Comparison of ENCODE assay signal across 8 cellular contexts in the genomic region with DNA sequence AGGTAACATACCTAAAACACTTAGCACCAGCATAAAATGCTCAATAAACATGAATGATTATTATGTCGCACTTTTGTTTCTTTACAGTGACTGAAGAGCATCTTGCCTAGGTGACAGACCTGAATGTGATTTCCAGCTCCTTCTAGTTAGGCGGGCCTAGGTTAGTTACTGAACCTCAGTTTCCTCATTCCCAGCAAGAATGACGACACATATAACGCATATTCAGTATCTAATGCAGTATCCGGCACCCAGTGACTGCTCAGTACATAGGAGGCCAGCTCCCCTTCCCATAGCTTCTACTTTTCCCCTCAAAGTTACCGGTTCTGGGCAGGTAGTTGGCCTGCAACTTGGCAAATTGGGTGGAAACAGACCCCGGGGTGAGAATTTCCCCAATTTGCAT. TPM values are rescaled to one million over a fixed set of nuclear protein-coding genes. Genes with fewer than 3 reads are reported as not detected.
DNase-seq lines count a peak whose midpoint lies in the region; ATAC-seq, FAIRE-seq and TF ChIP-seq lines count a peak whose summit lies in the region.

No MANE protein-coding gene starts in this region.

- intact Hi-C loops in CD8-positive, alpha-beta T cell (cut with DNase I, micrococcal nuclease), result loop anchor here in 1 of 2 experiments (2.0 kb wide), 1 partner anchor 46 kb away; no protein-coding TSS in a partner anchor
- intact Hi-C loops in K562 (cut with micrococcal nuclease) (no loop called here), uterus (cut with DNase I; ENCODE audit: low total_unique reads) (no loop called here)

- TF ChIP-seq CTCF in CD8-positive, alpha-beta T cell (IDR thresholded peaks at IDR 0.05), result no peak
- no peak for TF ChIP-seq CTCF in K562 (IDR thresholded peaks at IDR 0.05 in 2 of 3, conservative IDR thresholded peaks at IDR 0.05 in 1 of 3; ENCODE audit: insufficient read depth in 2 of 3, low read depth in 1 of 3, low read length in 3 of 3)
- TF ChIP-seq CTCF in uterus (IDR thresholded peaks at IDR 0.05), result no peak

- TF ChIP-seq EP300 in K562 (IDR thresholded peaks at IDR 0.05; ENCODE audit: low read length), result no peak

- H3K4me3 Mint-ChIP-seq in CD8-positive, alpha-beta T cell, result peak overlapping the region; percentile 92
- peak overlapping the region; percentile 84 to 97 (median 92) for H3K4me3 Mint-ChIP-seq in naive B cell

- H3K4me3 ChIP-seq in CD8-positive, alpha-beta T cell (ENCODE audit: low read depth, low read length), result peak overlapping the region; percentile 75
- peak overlapping the region; percentile 87 for H3K4me3 ChIP-seq in K562
- H3K4me3 ChIP-seq in uterus, result no peak overlapping the region

- FAIRE-seq in K562 (lab: Jason Lieb, UNC), result peak; percentile 37

- no peak overlapping the region for H3K27ac ChIP-seq in CD8-positive, alpha-beta T cell (ENCODE audit: low read depth, low read length)
- H3K27ac ChIP-seq in KOPT-K1 (ENCODE audit: low read depth, low read length, poor library complexity, severe bottlenecking) (peak overlapping the region; percentile 62), K562 (ENCODE audit: extremely low read depth, low read depth, low read length) (peak overlapping the region; percentile 92), uterus (no peak overlapping the region)

- no peaks in the 10 kb centered on the region for H3K9me3 ChIP-seq in CD8-positive, alpha-beta T cell (ENCODE audit: low read length)
- H3K9me3 ChIP-seq in KOPT-K1 (ENCODE audit: insufficient read depth, low read length, poor library complexity, severe bottlenecking) (no peaks in the 10 kb centered on the region), K562 (replicated peaks; ENCODE audit: control insufficient read depth, insufficient read depth, low read depth, low read length) (no peaks in the 10 kb centered on the region), uterus (no peaks in the 10 kb centered on the region)

- no peaks in the 10 kb centered on the region for H3K36me3 ChIP-seq in CD8-positive, alpha-beta T cell (ENCODE audit: insufficient read depth, low read length)
- 0 out of 2 replicates have a peak, but pooled peaks cover 3% of the 10 kb centered on the region for H3K36me3 ChIP-seq in KOPT-K1 (ENCODE audit: insufficient read depth, low read length)
- H3K36me3 ChIP-seq in K562 (ENCODE audit: control insufficient read depth, insufficient read depth, low read length), result peaks cover 28% of the 10 kb centered on the region; the same call in 2 of the 3 replicates
- H3K36me3 ChIP-seq in uterus, result no peaks in the 10 kb centered on the region

- ATAC-seq in CD8-positive, alpha-beta T cell, result no peak
- ATAC-seq in K562 (peak; percentile 1), naive B cell (ENCODE audit: low read depth in 2 of 2) (no peak), GM21529 (IDR thresholded peaks at IDR 0.05; ENCODE audit: unreplicated experiment) (no peak), HG02642 (IDR thresholded peaks at IDR 0.05; ENCODE audit: poor library complexity, unreplicated experiment) (no peak)

- H3K4me2 ChIP-seq in K562 (ENCODE audit: insufficient read depth, low read length), result peak overlapping the region; percentile 93

- CTCF ChIA-PET in CD8-positive, alpha-beta T cell (lab: Charles Lee), result interaction anchor here (0.7 to 1.1 kb wide), 2 partner anchors 37 to 239 kb away, joined by 3 read pairs; no protein-coding TSS in a partner anchor
- CTCF ChIA-PET in K562 (lab: Yijun Ruan, JAX; ENCODE audit: low intra/inter-chr PET ratio), result no interaction called here

- no peaks in the 10 kb centered on the region for H3K27me3 ChIP-seq in CD8-positive, alpha-beta T cell (ENCODE audit: insufficient read depth, low read length)
- no peaks in the 10 kb centered on the region for H3K27me3 ChIP-seq in K562 (ENCODE audit: control insufficient read depth in 2 of 2, insufficient read depth in 2 of 2, low read length in 2 of 2)
- H3K27me3 ChIP-seq in uterus, result no peaks in the 10 kb centered on the region

- TF ChIP-seq POLR2A in K562 (conservative IDR thresholded peaks at IDR 0.05) (no peak), uterus (IDR thresholded peaks at IDR 0.05) (no peak)

- no peak for DNase-seq in CD8-positive, alpha-beta T cell
- DNase-seq in K562 (ENCODE audit: extremely low read depth in 1 of 4, low spot score in 3 of 4) (no peak), naive B cell (no peak), uterus (no peak), superior temporal gyrus (ENCODE audit: extremely low spot score) (no peak)

- peak overlapping the region; percentile 96 for H2AFZ ChIP-seq in K562 (ENCODE audit: low read depth, low read length)

- POLR2A ChIA-PET in CD8-positive, alpha-beta T cell (lab: Charles Lee), result no interaction called here
- POLR2A ChIA-PET in K562 (lab: Yijun Ruan, JAX), result interaction anchor here (0.8 to 5.9 kb wide), 7 partner anchors 11 to 225 kb away, joined by 3 to 49 read pairs (median 3); no protein-coding TSS in a partner anchor

- TSS peak; percentile 66 for BruUV-seq in K562 (replicated peaks; lab: Mats Ljungman, UMichigan)

- H3K9ac ChIP-seq in K562 (ENCODE audit: insufficient read depth in 1 of 2, low read depth in 2 of 2, low read length in 2 of 2), result peak overlapping the region; percentile 95 to 99

- peaks cover 8% of the 10 kb centered on the region for H3K36me3 Mint-ChIP-seq in CD8-positive, alpha-beta T cell
- no peaks in the 10 kb centered on the region for H3K36me3 Mint-ChIP-seq in naive B cell

- peaks cover 15% of the 10 kb centered on the region for H3K4me1 Mint-ChIP-seq in CD8-positive, alpha-beta T cell (ENCODE audit: low read depth)
- H3K4me1 Mint-ChIP-seq in naive B cell, result peaks cover 11 to 34% (median 26%) of the 10 kb centered on the region in 3 donors

- WGBS in K562 (ENCODE audit: insufficient coverage, low coverage, missing lambda C conversion rate), result 1% methylated on average over 7 of the region's 7 CpGs

- H4K20me1 ChIP-seq in K562 (replicated peaks; ENCODE audit: control insufficient read depth, insufficient read depth, low read length), result peaks cover 6% of the 10 kb centered on the region

- H3K27me3 Mint-ChIP-seq in CD8-positive, alpha-beta T cell (ENCODE audit: low read depth), result no peaks in the 10 kb centered on the region
- no peaks in the 10 kb centered on the region for H3K27me3 Mint-ChIP-seq in naive B cell

- H3K9me1 ChIP-seq in K562 (ENCODE audit: control insufficient read depth, insufficient read depth, low read length), result no peaks in the 10 kb centered on the region

- H3K27ac Mint-ChIP-seq in CD8-positive, alpha-beta T cell, result no peak overlapping the region
- H3K27ac Mint-ChIP-seq in naive B cell, result peak overlapping the region in 2 of 6 donors; percentile 54 to 79

- no peaks in the 10 kb centered on the region for H3K9me3 Mint-ChIP-seq in CD8-positive, alpha-beta T cell
- no peaks in the 10 kb centered on the region for H3K9me3 Mint-ChIP-seq in naive B cell

- in situ Hi-C loops in K562 (cut with MboI), result no loop called here

- peaks cover 73% of the 10 kb centered on the region for H3K79me2 ChIP-seq in K562 (ENCODE audit: control insufficient read depth, insufficient read depth, low read length)

- peaks cover 16% of the 10 kb centered on the region for H3K4me1 ChIP-seq in CD8-positive, alpha-beta T cell (ENCODE audit: insufficient read depth, low read length)
- H3K4me1 ChIP-seq in K562 (replicated peaks in 1 of 2; ENCODE audit: control insufficient read depth in 2 of 2, insufficient read depth in 2 of 2, low read length in 2 of 2), result peaks cover 49 to 57% of the 10 kb centered on the region in 2 experiments
- no peaks in the 10 kb centered on the region for H3K4me1 ChIP-seq in uterus

- no peak for TF ChIP-seq RAD21 in K562 (CRISPR knock-in tag; conservative IDR thresholded peaks at IDR 0.05 in 1 of 2, IDR thresholded peaks at IDR 0.05 in 1 of 2)

RNA-seq across cellular contexts. Expression of a gene that starts 0.8 kb away (rescaled TPM):
- total RNA-seq in CD8-positive, alpha-beta T cell, result under 1 TPM in 1 of 2 experiments, not detected in 1; 0.30 TPM
- total RNA-seq in K562 (2011; cell fraction: chromatin; rRNA removed; ENCODE audit: low replicate concordance), result 50.6 and 72.2 TPM in 2 replicates
- 35.2 and 36.8 TPM in 2 replicates for total RNA-seq in K562 (2011; cell fraction: nucleolus; rRNA removed)
- 48.3 and 56.9 TPM in 2 replicates for total RNA-seq in K562 (2011; cell fraction: nucleoplasm; rRNA removed)
- total RNA-seq in K562 (2014; rRNA removed), result 46.4 and 51.4 TPM in 2 replicates
- total RNA-seq in K562 (2014; rRNA removed; fragmentation: Illumina TruSeq; extraction: Trizol), result 47.1 and 55.0 TPM in 2 replicates
- 40.5 and 41.4 TPM in 2 replicates for total RNA-seq in K562 (2015; rRNA removed; fragmentation: Illumina TruSeq; extraction: Trizol)
- total RNA-seq in K562 (2021), result 30.9 and 31.7 TPM in 2 replicates
- 45.0 and 48.8 TPM in 2 replicates for polyA plus RNA-seq in K562 (2011; rRNA removed)
- polyA plus RNA-seq in K562 (2011; cell fraction: cytosol; rRNA removed), result 26.1 and 34.8 TPM in 2 replicates
- polyA plus RNA-seq in K562 (2011; cell fraction: nucleus; rRNA removed), result 23.2 and 23.3 TPM in 2 replicates
- 18.8 and 21.2 TPM in 2 replicates for polyA plus RNA-seq in K562 (2012)
- polyA plus RNA-seq in K562 (2014; fragmentation: Illumina TruSeq; extraction: Trizol), result 48.8 and 50.0 TPM in 2 replicates
- 10 to 100 TPM; 12.1 to 15.2 TPM for polyA plus RNA-seq in K562 (2014; fragmentation: Nextera tagmentation; extraction: Ambion mirVana)
- polyA plus RNA-seq in K562 (2014; rRNA removed), result 52.3 and 53.8 TPM in 2 replicates
- polyA minus RNA-seq in K562 (2011; rRNA and poly(A)+ RNA removed), result 37.1 and 45.0 TPM in 2 replicates
- polyA minus RNA-seq in K562 (2011; cell fraction: cytosol; rRNA and poly(A)+ RNA removed), result 10.0 and 14.8 TPM in 2 replicates
- polyA minus RNA-seq in K562 (2011; cell fraction: nucleus; rRNA and poly(A)+ RNA removed), result 18.4 and 30.3 TPM in 2 replicates
- under 1 TPM in 1 of 6 donors, not detected in 5; 0.15 TPM for polyA plus RNA-seq in naive B cell (ENCODE audit: low read depth in 6 of 6)
- 1 to 10 TPM in 1 of 4 donors, not detected in 3; 1.1 TPM for total RNA-seq in uterus

RNA-seq across cellular contexts. Expression of a gene that starts 17.0 kb away (rescaled TPM):
- 1 to 10 TPM; 2.1 to 2.3 TPM for total RNA-seq in CD8-positive, alpha-beta T cell
- 9.3 and 18.9 TPM in 2 replicates for total RNA-seq in K562 (2011; cell fraction: chromatin; rRNA removed; ENCODE audit: low replicate concordance)
- total RNA-seq in K562 (2011; cell fraction: nucleolus; rRNA removed), result 15.7 and 18.8 TPM in 2 replicates
- total RNA-seq in K562 (2011; cell fraction: nucleoplasm; rRNA removed), result 13.9 and 16.4 TPM in 2 replicates
- 2.4 and 3.3 TPM in 2 replicates for total RNA-seq in K562 (2014; rRNA removed)
- total RNA-seq in K562 (2014; rRNA removed; fragmentation: Illumina TruSeq; extraction: Trizol), result 2.0 and 2.4 TPM in 2 replicates
- total RNA-seq in K562 (2015; rRNA removed; fragmentation: Illumina TruSeq; extraction: Trizol), result 2.5 and 2.6 TPM in 2 replicates
- total RNA-seq in K562 (2021), result 4.0 and 4.4 TPM in 2 replicates
- polyA plus RNA-seq in K562 (2011; rRNA removed), result 5.2 and 5.4 TPM in 2 replicates
- 8.8 and 14.1 TPM in 2 replicates for polyA plus RNA-seq in K562 (2011; cell fraction: cytosol; rRNA removed)
- 5.8 and 7.4 TPM in 2 replicates for polyA plus RNA-seq in K562 (2011; cell fraction: nucleus; rRNA removed)
- polyA plus RNA-seq in K562 (2012), result 4.5 and 6.9 TPM in 2 replicates
- 2.9 and 3.3 TPM in 2 replicates for polyA plus RNA-seq in K562 (2014; fragmentation: Illumina TruSeq; extraction: Trizol)
- polyA plus RNA-seq in K562 (2014; fragmentation: Nextera tagmentation; extraction: Ambion mirVana), result 1 to 10 TPM; 1.1 to 1.2 TPM
- polyA plus RNA-seq in K562 (2014; rRNA removed), result 2.7 and 3.0 TPM in 2 replicates
- polyA minus RNA-seq in K562 (2011; rRNA and poly(A)+ RNA removed), result 5.5 and 8.5 TPM in 2 replicates
- polyA minus RNA-seq in K562 (2011; cell fraction: cytosol; rRNA and poly(A)+ RNA removed), result 7.4 and 8.5 TPM in 2 replicates
- 2.0 and 2.4 TPM in 2 replicates for polyA minus RNA-seq in K562 (2011; cell fraction: nucleus; rRNA and poly(A)+ RNA removed)
- polyA plus RNA-seq in naive B cell (ENCODE audit: low read depth in 6 of 6), result under 1 TPM in 4 of 6 donors, not detected in 2; 0.08 to 0.24 (median 0.12) TPM
- total RNA-seq in uterus, result 10 to 100 TPM in 2 of 4 donors, 1 to 10 TPM in 2; 4.7 to 20.1 (median 9.9) TPM

RNA-seq across cellular contexts. Expression of a gene that starts 38.7 kb away (rescaled TPM):
- total RNA-seq in CD8-positive, alpha-beta T cell, result 10 to 100 TPM; 22.9 to 25.7 TPM
- 93.2 and 162 TPM in 2 replicates for total RNA-seq in K562 (2011; cell fraction: chromatin; rRNA removed; ENCODE audit: low replicate concordance)
- 112 and 114 TPM in 2 replicates for total RNA-seq in K562 (2011; cell fraction: nucleolus; rRNA removed)
- total RNA-seq in K562 (2011; cell fraction: nucleoplasm; rRNA removed), result 110 and 117 TPM in 2 replicates
- 43.5 and 54.9 TPM in 2 replicates for total RNA-seq in K562 (2014; rRNA removed)
- 39.2 and 41.4 TPM in 2 replicates for total RNA-seq in K562 (2014; rRNA removed; fragmentation: Illumina TruSeq; extraction: Trizol)
- 45.2 and 45.8 TPM in 2 replicates for total RNA-seq in K562 (2015; rRNA removed; fragmentation: Illumina TruSeq; extraction: Trizol)
- 54.3 and 58.5 TPM in 2 replicates for total RNA-seq in K562 (2021)
- 53.7 and 79.7 TPM in 2 replicates for polyA plus RNA-seq in K562 (2011; rRNA removed)
- polyA plus RNA-seq in K562 (2011; cell fraction: cytosol; rRNA removed), result 75.5 and 87.3 TPM in 2 replicates
- 196 and 214 TPM in 2 replicates for polyA plus RNA-seq in K562 (2011; cell fraction: nucleus; rRNA removed)
- polyA plus RNA-seq in K562 (2012), result 57.4 and 71.0 TPM in 2 replicates
- polyA plus RNA-seq in K562 (2014; fragmentation: Illumina TruSeq; extraction: Trizol), result 71.0 and 84.8 TPM in 2 replicates
- 10 to 100 TPM; 81.2 to 98.5 TPM for polyA plus RNA-seq in K562 (2014; fragmentation: Nextera tagmentation; extraction: Ambion mirVana)
- 45.1 and 60.0 TPM in 2 replicates for polyA plus RNA-seq in K562 (2014; rRNA removed)
- 35.2 and 44.3 TPM in 2 replicates for polyA minus RNA-seq in K562 (2011; rRNA and poly(A)+ RNA removed)
- polyA minus RNA-seq in K562 (2011; cell fraction: cytosol; rRNA and poly(A)+ RNA removed), result 23.6 and 25.6 TPM in 2 replicates
- polyA minus RNA-seq in K562 (2011; cell fraction: nucleus; rRNA and poly(A)+ RNA removed), result 31.9 and 51.9 TPM in 2 replicates
- polyA plus RNA-seq in naive B cell (ENCODE audit: low read depth in 6 of 6), result 10 to 100 TPM; 31.9 to 70.8 (median 38.7) TPM
- 100 to 1,000 TPM in 1 of 4 donors, 10 to 100 TPM in 3; 51.5 to 106 (median 63.7) TPM for total RNA-seq in uterus

RNA-seq across cellular contexts. Expression of a gene that starts 47.7 kb away (rescaled TPM):
- 10 to 100 TPM; 18.5 to 19.6 TPM for total RNA-seq in CD8-positive, alpha-beta T cell
- total RNA-seq in K562 (2011; cell fraction: chromatin; rRNA removed; ENCODE audit: low replicate concordance), result 79.1 and 202 TPM in 2 replicates
- 64.9 and 72.4 TPM in 2 replicates for total RNA-seq in K562 (2011; cell fraction: nucleolus; rRNA removed)
- total RNA-seq in K562 (2011; cell fraction: nucleoplasm; rRNA removed), result 144 and 204 TPM in 2 replicates
- 717 and 838 TPM in 2 replicates for total RNA-seq in K562 (2014; rRNA removed)
- total RNA-seq in K562 (2014; rRNA removed; fragmentation: Illumina TruSeq; extraction: Trizol), result 432 and 614 TPM in 2 replicates
- total RNA-seq in K562 (2015; rRNA removed; fragmentation: Illumina TruSeq; extraction: Trizol), result 534 and 557 TPM in 2 replicates
- total RNA-seq in K562 (2021), result 595 and 622 TPM in 2 replicates
- polyA plus RNA-seq in K562 (2011; rRNA removed), result 269 and 330 TPM in 2 replicates
- polyA plus RNA-seq in K562 (2011; cell fraction: cytosol; rRNA removed), result 40.0 and 111 TPM in 2 replicates
- 108 and 181 TPM in 2 replicates for polyA plus RNA-seq in K562 (2011; cell fraction: nucleus; rRNA removed)
- polyA plus RNA-seq in K562 (2012), result 743 and 1,035 TPM in 2 replicates
- 1,051 and 1,453 TPM in 2 replicates for polyA plus RNA-seq in K562 (2014; fragmentation: Illumina TruSeq; extraction: Trizol)
- 1,000 to 10,000 TPM; 2,090 to 2,153 TPM for polyA plus RNA-seq in K562 (2014; fragmentation: Nextera tagmentation; extraction: Ambion mirVana)
- 481 and 592 TPM in 2 replicates for polyA plus RNA-seq in K562 (2014; rRNA removed)
- polyA minus RNA-seq in K562 (2011; rRNA and poly(A)+ RNA removed), result 67.2 and 95.3 TPM in 2 replicates
- polyA minus RNA-seq in K562 (2011; cell fraction: cytosol; rRNA and poly(A)+ RNA removed), result 80.8 and 100 TPM in 2 replicates
- polyA minus RNA-seq in K562 (2011; cell fraction: nucleus; rRNA and poly(A)+ RNA removed), result 35.7 and 84.1 TPM in 2 replicates
- polyA plus RNA-seq in naive B cell (ENCODE audit: low read depth in 6 of 6), result 100 to 1,000 TPM; 109 to 169 (median 137) TPM
- total RNA-seq in uterus, result 100 to 1,000 TPM in 1 of 4 donors, 10 to 100 TPM in 3; 34.6 to 100 (median 78.2) TPM

RNA-seq across cellular contexts. Expression of a gene that starts 58.5 kb away (rescaled TPM):
- 10 to 100 TPM; 18.9 to 20.2 TPM for total RNA-seq in CD8-positive, alpha-beta T cell
- 10.6 and 27.1 TPM in 2 replicates for total RNA-seq in K562 (2011; cell fraction: chromatin; rRNA removed; ENCODE audit: low replicate concordance)
- total RNA-seq in K562 (2011; cell fraction: nucleolus; rRNA removed), result 20.8 and 22.0 TPM in 2 replicates
- total RNA-seq in K562 (2011; cell fraction: nucleoplasm; rRNA removed), result 23.3 and 31.8 TPM in 2 replicates
- total RNA-seq in K562 (2014; rRNA removed) (6.1 and 10.0 TPM in 2 replicates), K562 (2014; rRNA removed; fragmentation: Illumina TruSeq; extraction: Trizol) (5.1 and 6.8 TPM in 2 replicates), K562 (2015; rRNA removed; fragmentation: Illumina TruSeq; extraction: Trizol) (7.0 and 7.4 TPM in 2 replicates), K562 (2021) (21.2 and 24.4 TPM in 2 replicates), uterus (10 to 100 TPM in 2 of 4 donors, 1 to 10 TPM in 2; 9.0 to 94.0 (median 18.0) TPM)
- polyA plus RNA-seq in K562 (2011; rRNA removed) (7.1 and 7.2 TPM in 2 replicates), K562 (2014; fragmentation: Illumina TruSeq; extraction: Trizol) (26.7 and 28.9 TPM in 2 replicates), K562 (2014; fragmentation: Nextera tagmentation; extraction: Ambion mirVana) (1 to 10 TPM in 1 of 2 experiments, under 1 TPM in 1; 0.43 to 1.5 TPM), K562 (2014; rRNA removed) (12.5 and 12.6 TPM in 2 replicates), naive B cell (ENCODE audit: low read depth in 6 of 6) (1 to 10 TPM; 1.2 to 3.3 (median 1.3) TPM)
- 12.7 and 12.8 TPM in 2 replicates for polyA plus RNA-seq in K562 (2011; cell fraction: cytosol; rRNA removed)
- polyA plus RNA-seq in K562 (2011; cell fraction: nucleus; rRNA removed), result 13.8 and 19.5 TPM in 2 replicates
- 17.5 and 37.6 TPM in 2 replicates for polyA plus RNA-seq in K562 (2012)
- 3.7 and 4.2 TPM in 2 replicates for polyA minus RNA-seq in K562 (2011; rRNA and poly(A)+ RNA removed)
- 12.5 and 15.8 TPM in 2 replicates for polyA minus RNA-seq in K562 (2011; cell fraction: cytosol; rRNA and poly(A)+ RNA removed)
- 2.4 and 3.6 TPM in 2 replicates for polyA minus RNA-seq in K562 (2011; cell fraction: nucleus; rRNA and poly(A)+ RNA removed)

Comparison
In these comparisons a context has a peak if more than half of its experiments do, and no peak if none do; other contexts are left out.
1. H3K27ac ChIP-seq: peak in KOPT-K1 (single experiment) and K562 (single experiment); none in CD8-positive, alpha-beta T cell (single experiment) and uterus (0 of 2).
2. H3K4me3 ChIP-seq: peak in CD8-positive, alpha-beta T cell (single experiment) and K562 (single experiment); none in uterus (0 of 2).
3. RNA of a gene that starts 0.8 kb away (total RNA-seq): 30.9 to 72.2 TPM in K562; 0.30 TPM in CD8-positive, alpha-beta T cell and 1.1 TPM in uterus; every median in the first group is over 10 times any median in the second.